Comparison of ENCODE assay signal across 1 cellular context in the genomic region with DNA sequence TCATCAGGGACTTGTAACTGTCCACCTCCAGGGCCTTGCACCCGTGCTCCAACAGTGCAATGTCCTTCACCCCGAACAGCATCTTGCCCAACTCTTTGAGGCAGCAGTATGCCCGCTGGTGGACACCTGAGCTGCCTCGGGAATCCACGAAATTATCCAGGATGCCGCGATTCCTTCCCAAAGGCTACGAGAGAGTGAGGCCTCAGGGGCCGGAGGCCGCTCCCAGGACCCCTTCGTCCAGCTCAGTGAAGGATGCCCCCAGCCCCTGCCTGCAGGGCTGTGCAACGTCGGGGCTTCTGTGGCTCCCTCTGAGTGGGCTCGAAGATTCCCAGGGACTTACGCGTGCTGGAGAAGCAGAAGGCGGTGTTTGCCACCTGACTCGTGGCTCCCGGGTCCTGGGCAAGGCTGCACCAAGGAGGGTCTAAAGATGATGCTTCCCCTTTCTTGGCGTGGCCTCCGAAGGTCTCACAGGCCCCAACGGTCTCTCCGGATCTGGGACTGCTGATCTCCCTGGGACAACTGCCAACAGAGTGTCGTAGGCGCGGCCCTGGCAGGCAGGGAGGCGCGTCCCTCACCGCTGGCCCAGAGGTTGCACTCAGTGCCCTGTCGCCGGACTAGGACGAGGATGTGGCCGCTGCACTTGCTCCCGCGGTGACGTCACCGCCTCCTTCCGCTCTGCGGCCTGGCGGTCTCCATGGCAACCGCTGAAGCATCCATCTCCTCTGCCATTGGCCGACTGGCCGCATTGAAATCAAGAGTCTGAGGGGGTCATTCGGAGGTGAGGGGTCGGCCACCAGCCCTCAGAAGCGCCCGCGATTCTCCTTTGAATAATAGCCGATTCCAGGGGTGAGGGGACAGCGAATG.
TF ChIP-seq lines count a peak whose summit lies in the region.

PNMA8C (minus strand) TSS at position 659 of the 864 bp plus-strand sequence; CDS start at position 82, 577 bp downstream.

TF ChIP-seq in H1, 55 proteins besides CTCF, POLR2A, EP300 and RAD21:
- TF ChIP-seq ATF2 (IDR thresholded peaks at IDR 0.05; ENCODE audit: low read length) = peak; percentile 84; the same call in 1 of the 2 replicates
- peak; percentile 83 for TF ChIP-seq JUN (IDR thresholded peaks at IDR 0.05; ENCODE audit: low read depth, low read length)
- TF ChIP-seq JUND (IDR thresholded peaks at IDR 0.05; ENCODE audit: low read length) = peak; percentile 97
- peak; percentile 94 for TF ChIP-seq RXRA (IDR thresholded peaks at IDR 0.05; ENCODE audit: insufficient read depth, low read depth, low read length)
- no peak for TF ChIP-seq NANOG (IDR thresholded peaks at IDR 0.05; ENCODE audit: insufficient read depth, low read depth, low read length, poor library complexity, severe bottlenecking)
- peak; percentile 83 for TF ChIP-seq RFX5 (IDR thresholded peaks at IDR 0.05; ENCODE audit: borderline replicate concordance, low read depth, low read length)
- TF ChIP-seq YY1 (IDR thresholded peaks at IDR 0.05; ENCODE audit: low read depth, low read length) = no peak
- peak in 1 of 2 experiments; percentile 85; a peak in 2 of 4 replicates for TF ChIP-seq SIN3A (conservative IDR thresholded peaks at IDR 0.05 in 1 of 2, IDR thresholded peaks at IDR 0.05 in 1 of 2; ENCODE audit: low read depth in 1 of 2, low read length in 2 of 2)
- peak; percentile 93 for TF ChIP-seq CREB1 (IDR thresholded peaks at IDR 0.05)
- no peak for TF ChIP-seq SAP30 (IDR thresholded peaks at IDR 0.05; ENCODE audit: insufficient read depth, insufficient replicate concordance, low read length)
- TF ChIP-seq, protein P1, sequence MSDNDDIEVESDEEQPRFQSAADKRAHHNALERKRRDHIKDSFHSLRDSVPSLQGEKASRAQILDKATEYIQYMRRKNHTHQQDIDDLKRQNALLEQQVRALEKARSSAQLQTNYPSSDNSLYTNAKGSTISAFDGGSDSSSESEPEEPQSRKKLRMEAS (IDR thresholded peaks at IDR 0.05) = peak; percentile 33; the same call in 1 of the 2 replicates
